ENCODE assay signal across 1 cellular context in genomic region chr1:1324084-1324523, GRCh38.
TF ChIP-seq lines count a peak whose summit lies in the region.

No MANE protein-coding gene starts in this region.

TF ChIP-seq in GM12878, 131 proteins besides CTCF, POLR2A, EP300 and RAD21:
- TF ChIP-seq ZNF24 (IDR thresholded peaks at IDR 0.05): no peak
- TF ChIP-seq EGR1 (IDR thresholded peaks at IDR 0.05; ENCODE audit: borderline replicate concordance in 1 of 2, low read depth in 2 of 2, low read length in 2 of 2): no peak
- no peak for TF ChIP-seq TCF7 (IDR thresholded peaks at IDR 0.05; ENCODE audit: borderline replicate concordance)
- TF ChIP-seq CREB1 (IDR thresholded peaks at IDR 0.05; ENCODE audit: low read depth): no peak
- TF ChIP-seq RELA (IDR thresholded peaks at IDR 0.05; ENCODE audit: borderline replicate concordance, partially characterized antibody): no peak
- TF ChIP-seq TCF12 (IDR thresholded peaks at IDR 0.05; ENCODE audit: low read depth, low read length): 0 out of 2 replicates have a peak, but pooled peaks have one; percentile 9
- TF ChIP-seq BACH1 (IDR thresholded peaks at IDR 0.05; ENCODE audit: borderline replicate concordance): peak; percentile 24; the same call in 1 of the 2 replicates
- TF ChIP-seq RFX5 (IDR thresholded peaks at IDR 0.05; ENCODE audit: low read depth, low read length): no peak
- no peak for TF ChIP-seq KLF5 (IDR thresholded peaks at IDR 0.05; ENCODE audit: partially characterized antibody)
- no peak for TF ChIP-seq MTA2 (IDR thresholded peaks at IDR 0.05; ENCODE audit: low read depth)
- TF ChIP-seq MYC (IDR thresholded peaks at IDR 0.05; ENCODE audit: insufficient read depth, insufficient read length, insufficient replicate concordance, low read length, severe bottlenecking): no peak
- no peak for TF ChIP-seq NR2F1 (conservative IDR thresholded peaks at IDR 0.05)
- TF ChIP-seq KAT2A (conservative IDR thresholded peaks at IDR 0.05; ENCODE audit: control insufficient read depth, low read depth, low read length): no peak
- no peak for TF ChIP-seq ZNF592 (IDR thresholded peaks at IDR 0.05)
- TF ChIP-seq ZNF207 (IDR thresholded peaks at IDR 0.05; ENCODE audit: borderline replicate concordance): 0 out of 2 replicates have a peak, but pooled peaks have one; percentile 37
- TF ChIP-seq NKRF (conservative IDR thresholded peaks at IDR 0.05): peak; percentile 21; the same call in 1 of the 2 replicates
- 0 out of 4 replicates have a peak, but pooled peaks of 1 of the 2 experiments have one; percentile 3 for TF ChIP-seq BHLHE40 (IDR thresholded peaks at IDR 0.05; ENCODE audit: borderline replicate concordance in 1 of 2, low read depth in 2 of 2, low read length in 1 of 2)
- TF ChIP-seq SUPT20H (IDR thresholded peaks at IDR 0.05; ENCODE audit: borderline replicate concordance, control insufficient read depth, low read depth, low read length): no peak
- TF ChIP-seq SMC3 (IDR thresholded peaks at IDR 0.05; ENCODE audit: borderline replicate concordance, low read length): no peak
- TF ChIP-seq, protein P1, sequence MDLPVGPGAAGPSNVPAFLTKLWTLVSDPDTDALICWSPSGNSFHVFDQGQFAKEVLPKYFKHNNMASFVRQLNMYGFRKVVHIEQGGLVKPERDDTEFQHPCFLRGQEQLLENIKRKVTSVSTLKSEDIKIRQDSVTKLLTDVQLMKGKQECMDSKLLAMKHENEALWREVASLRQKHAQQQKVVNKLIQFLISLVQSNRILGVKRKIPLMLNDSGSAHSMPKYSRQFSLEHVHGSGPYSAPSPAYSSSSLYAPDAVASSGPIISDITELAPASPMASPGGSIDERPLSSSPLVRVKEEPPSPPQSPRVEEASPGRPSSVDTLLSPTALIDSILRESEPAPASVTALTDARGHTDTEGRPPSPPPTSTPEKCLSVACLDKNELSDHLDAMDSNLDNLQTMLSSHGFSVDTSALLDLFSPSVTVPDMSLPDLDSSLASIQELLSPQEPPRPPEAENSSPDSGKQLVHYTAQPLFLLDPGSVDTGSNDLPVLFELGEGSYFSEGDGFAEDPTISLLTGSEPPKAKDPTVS (IDR thresholded peaks at IDR 0.05; ENCODE audit: low read depth, low read length): no peak
- no peak for TF ChIP-seq MEF2A (IDR thresholded peaks at IDR 0.05; ENCODE audit: insufficient read depth, low read depth, low read length)
- TF ChIP-seq BCL11A (IDR thresholded peaks at IDR 0.05; ENCODE audit: low read depth, low read length): no peak
- TF ChIP-seq NRF1 (conservative IDR thresholded peaks at IDR 0.05; ENCODE audit: low read depth, low read length): no peak
- TF ChIP-seq MYB (IDR thresholded peaks at IDR 0.05; ENCODE audit: borderline replicate concordance, low read depth, low read length): no peak
- no peak for TF ChIP-seq MLLT1 (IDR thresholded peaks at IDR 0.05)
- 0 out of 2 replicates have a peak, but pooled peaks have one; percentile 30 for TF ChIP-seq SMARCA5 (IDR thresholded peaks at IDR 0.05)
- TF ChIP-seq, protein P2, sequence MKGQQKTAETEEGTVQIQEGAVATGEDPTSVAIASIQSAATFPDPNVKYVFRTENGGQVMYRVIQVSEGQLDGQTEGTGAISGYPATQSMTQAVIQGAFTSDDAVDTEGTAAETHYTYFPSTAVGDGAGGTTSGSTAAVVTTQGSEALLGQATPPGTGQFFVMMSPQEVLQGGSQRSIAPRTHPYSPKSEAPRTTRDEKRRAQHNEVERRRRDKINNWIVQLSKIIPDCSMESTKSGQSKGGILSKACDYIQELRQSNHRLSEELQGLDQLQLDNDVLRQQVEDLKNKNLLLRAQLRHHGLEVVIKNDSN (IDR thresholded peaks at IDR 0.05; ENCODE audit: borderline replicate concordance, extremely low read length, insufficient read depth, low read depth, low read length): no peak
- no peak for TF ChIP-seq RAD51 (IDR thresholded peaks at IDR 0.05)
- peak; percentile 26; the same call in 1 of the 2 replicates for TF ChIP-seq GATAD2B (conservative IDR thresholded peaks at IDR 0.05; ENCODE audit: low read depth)
- TF ChIP-seq BCLAF1 (IDR thresholded peaks at IDR 0.05): no peak
- TF ChIP-seq RBBP5 (conservative IDR thresholded peaks at IDR 0.05): no peak
- no peak for TF ChIP-seq NR2C2 (IDR thresholded peaks at IDR 0.05; ENCODE audit: borderline replicate concordance, control insufficient read depth, insufficient read length, low read depth)
- TF ChIP-seq HDAC2 (IDR thresholded peaks at IDR 0.05): no peak
- TF ChIP-seq RB1 (IDR thresholded peaks at IDR 0.05; ENCODE audit: borderline replicate concordance): 0 out of 2 replicates have a peak, but pooled peaks have one; percentile 32
- peak; percentile 59 for TF ChIP-seq LARP7 (IDR thresholded peaks at IDR 0.05)
- TF ChIP-seq FOXK2 (IDR thresholded peaks at IDR 0.05): no peak
TF ChIP-seq in GM12878: peak in this region for 9.
